Comparison of ENCODE assay signal across 10 cellular contexts in the genomic region with DNA sequence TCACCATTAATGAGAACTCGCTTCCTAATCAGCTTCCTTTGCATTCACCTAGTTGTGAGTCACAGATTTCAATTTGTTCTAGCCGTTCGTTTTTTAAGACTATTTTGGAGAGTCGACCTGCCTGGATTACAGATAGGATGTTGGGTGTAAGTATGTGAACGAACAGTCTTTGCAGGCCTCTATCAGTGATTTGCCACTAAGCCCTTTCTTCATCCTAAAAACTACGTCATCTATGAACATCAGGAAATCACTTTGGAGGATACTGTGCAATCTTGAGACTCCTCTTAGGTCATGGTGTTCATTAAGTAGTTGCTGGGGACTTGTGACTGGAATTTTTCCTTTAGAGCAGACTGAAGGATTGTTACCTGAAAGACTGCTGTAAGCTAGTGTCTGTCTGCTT. TPM values are rescaled to one million over a fixed set of nuclear protein-coding genes. Genes with fewer than 3 reads are reported as not detected.
DNase-seq lines count a peak whose midpoint lies in the region; ATAC-seq and TF ChIP-seq lines count a peak whose summit lies in the region.
"Had no signal": no experiment of that assay in that cellular context is flagged by ENCODE, and none has a peak within 500 bp of the region (broad histone marks: within the 10 kb centered on the region; RNA-seq: fewer than 3 reads in every experiment).

No MANE protein-coding gene starts in this region.

- H3K4me3 ChIP-seq in cardiac muscle cell (peak overlapping the region; percentile 89), right cardiac atrium (ENCODE audit: low read length) (no peak overlapping the region), SK-N-MC (peak overlapping the region; percentile 86), fibroblast of mammary gland (ENCODE audit: control insufficient read depth, low read depth, low read length) (peak overlapping the region; percentile 69), thoracic aorta (peak overlapping the region; percentile 83)

- no peaks in the 10 kb centered on the region for H3K27me3 ChIP-seq in cardiac muscle cell
- H3K27me3 ChIP-seq in right cardiac atrium (ENCODE audit: control insufficient read depth, insufficient read depth), result no peaks in the 10 kb centered on the region
- no peaks in the 10 kb centered on the region for H3K27me3 ChIP-seq in thoracic aorta (replicated peaks; ENCODE audit: insufficient read depth)

- H3K27ac ChIP-seq in cardiac muscle cell (no peak overlapping the region), right cardiac atrium (ENCODE audit: low read length) (no peak overlapping the region), SK-N-MC (no peak overlapping the region), thoracic aorta (no peak overlapping the region)

- ATAC-seq in right cardiac atrium (no peak), thoracic aorta (ENCODE audit: insufficient number of reproducible peaks, low FRiP score, low read depth) (no peak), HG02678 (IDR thresholded peaks at IDR 0.05; ENCODE audit: unreplicated experiment) (no peak)

- peaks cover 10% of the 10 kb centered on the region for H3K4me1 ChIP-seq in cardiac muscle cell (ENCODE audit: low read depth)
- H3K4me1 ChIP-seq in right cardiac atrium (ENCODE audit: control insufficient read depth, insufficient read depth, low read length), result no peaks in the 10 kb centered on the region
- H3K4me1 ChIP-seq in thoracic aorta (ENCODE audit: control insufficient read depth in 1 of 2, low read depth in 2 of 2), result no peaks in the 10 kb centered on the region

- TF ChIP-seq CTCF in cardiac muscle cell (IDR thresholded peaks at IDR 0.05; ENCODE audit: low read depth, low read length), result no peak
- no peak for TF ChIP-seq CTCF in fibroblast of mammary gland (conservative IDR thresholded peaks at IDR 0.05; ENCODE audit: control insufficient read depth, insufficient read depth, low read depth, low read length)
- TF ChIP-seq CTCF in thoracic aorta (IDR thresholded peaks at IDR 0.05), result no peak

- peak overlapping the region; percentile 89 for H3K9ac ChIP-seq in SK-N-MC (ENCODE audit: insufficient read length)

- WGBS in right cardiac atrium, result 27% methylated on average over 6 of the region's 6 CpGs

- H3K36me3 ChIP-seq in cardiac muscle cell, result peaks cover 9% of the 10 kb centered on the region
- H3K36me3 ChIP-seq in SK-N-MC (ENCODE audit: insufficient read depth, low read length), result peaks cover 10% of the 10 kb centered on the region
- no peaks in the 10 kb centered on the region for H3K36me3 ChIP-seq in thoracic aorta

- DNase-seq in cardiac muscle cell (ENCODE audit: low read depth in 1 of 2, low spot score in 1 of 2) (no peak), right cardiac atrium (no peak), SK-N-MC (ENCODE audit: low read depth, low spot score) (no peak), fibroblast of mammary gland (ENCODE audit: low read depth) (peak; percentile 25), thoracic aorta (ENCODE audit: low spot score) (no peak), NCI-H1417 treated with DMSO at 0.1 percent for 48 hours (lab: John Stamatoyannopoulos, UW) (no peak), head of caudate nucleus (no peak)
- DNase-seq: HCEC 1CT, occipital lobe had no signal

- intact Hi-C loops in right cardiac atrium (cut with DNase I), result no loop called here
- intact Hi-C loops in head of caudate nucleus (cut with DNase I), result no loop called here

- H3K9me3 ChIP-seq in cardiac muscle cell (ENCODE audit: low read depth) (no peaks in the 10 kb centered on the region), right cardiac atrium (ENCODE audit: control insufficient read depth, low read length) (no peaks in the 10 kb centered on the region), SK-N-MC (ENCODE audit: low read depth, low read length) (no peaks in the 10 kb centered on the region), thoracic aorta (no peaks in the 10 kb centered on the region)

RNA-seq across cellular contexts. Expression of gene POLA1, which starts 1.1 kb away (rescaled TPM):
- 18.2 and 22.9 TPM in 2 replicates for total RNA-seq in cardiac muscle cell
- 11.1 and 19.4 TPM in 2 replicates for polyA plus RNA-seq in cardiac muscle cell
- 10 to 100 TPM in 2 of 4 donors, 1 to 10 TPM in 2; 8.8 to 12.3 (median 10.2) TPM for total RNA-seq in right cardiac atrium
- 3.6 TPM for polyA plus RNA-seq in right cardiac atrium
- total RNA-seq in thoracic aorta, result 10 to 100 TPM; 11.6 to 20.6 TPM

RNA-seq across cellular contexts. Expression of gene PCYT1B, which starts 47.7 kb away (rescaled TPM):
- total RNA-seq in cardiac muscle cell (37.4 and 41.1 TPM in 2 replicates), right cardiac atrium (10 to 100 TPM in 1 of 4 donors, 1 to 10 TPM in 3; 2.3 to 11.1 (median 7.9) TPM), thoracic aorta (under 1 TPM; under 0.01 to 0.63 TPM)
- polyA plus RNA-seq in cardiac muscle cell (17.2 and 25.5 TPM in 2 replicates), right cardiac atrium (4.9 TPM)
